In genomic region chr20:24948939-24949679, GRCh38 we compare ENCODE assay signal across 9 cellular contexts. TPM values are rescaled to one million over a fixed set of nuclear protein-coding genes. Genes with fewer than 3 reads are reported as not detected.
DNase-seq lines count a peak whose midpoint lies in the region; ATAC-seq lines count a peak whose summit lies in the region.
"Had no signal": no experiment of that assay in that cellular context is flagged by ENCODE, and none has a peak within 500 bp of the region (broad histone marks: within the 10 kb centered on the region; RNA-seq: fewer than 3 reads in every experiment).

TSS of gene CST7 (plus strand) at chr20:24949269. CDS start at chr20:24949506, 237 bp downstream.

- H3K4me3 Mint-ChIP-seq in activated CD4-positive, alpha-beta T cell treated with anti-CD3 and anti-CD28 coated beads, Interleukin-2, amount 10 ng/mL, durations not matched to agents 7 days and 5 days = peak within 1 kb of the TSS; percentile 71

- H3K4me2 ChIP-seq in BLaER1 treated with 17β-estradiol and CSF1 and Interleukin-3, amounts not matched to agents 10 nM and 100 nM = peak within 1 kb of the TSS; percentile 97 to 100 (median 99)

- peak within 1 kb of the TSS; percentile 66 to 92 (median 80) for H3K9ac ChIP-seq in BLaER1 treated with 17β-estradiol and CSF1 and Interleukin-3, amounts not matched to agents 10 nM and 100 nM

- H3K27me3 Mint-ChIP-seq in activated CD4-positive, alpha-beta T cell treated with anti-CD3 and anti-CD28 coated beads, Interleukin-2, amount 10 ng/mL, durations not matched to agents 7 days and 5 days = peaks cover 2% of the 10 kb centered on the region

- ATAC-seq in HG03521 (IDR thresholded peaks at IDR 0.05; ENCODE audit: unreplicated experiment) = peak; percentile 43
- ATAC-seq in esophagus mucosa = peak; percentile 35

- H3K27me3 ChIP-seq in BLaER1 treated with 17β-estradiol and CSF1 and Interleukin-3, amounts not matched to agents 10 nM and 100 nM = no peaks in the 10 kb centered on the region

- H3K36me3 ChIP-seq in BLaER1 treated with 17β-estradiol and CSF1 and Interleukin-3, amounts not matched to agents 10 nM and 100 nM = peaks cover 0 to 17% (median 0%) of the 10 kb centered on the region in 11 experiments; a peak in 3 of 22 replicates

- H3K4me1 ChIP-seq in BLaER1 treated with 17β-estradiol and CSF1 and Interleukin-3, amounts not matched to agents 10 nM and 100 nM = peaks cover 51 to 58% (median 56%) of the 10 kb centered on the region in 10 experiments

- H3K4me1 Mint-ChIP-seq in activated CD4-positive, alpha-beta T cell treated with anti-CD3 and anti-CD28 coated beads, Interleukin-2, amount 10 ng/mL, durations not matched to agents 7 days and 5 days = peaks cover 74% of the 10 kb centered on the region

- peak within 1 kb of the TSS; percentile 51 to 76 (median 67) for H3K4me3 ChIP-seq in BLaER1 treated with 17β-estradiol and CSF1 and Interleukin-3, amounts not matched to agents 10 nM and 100 nM

- peaks cover 35 to 45% (median 39%) of the 10 kb centered on the region in 11 experiments for H3K9me3 ChIP-seq in BLaER1 treated with 17β-estradiol and CSF1 and Interleukin-3, amounts not matched to agents 10 nM and 100 nM (replicated peaks in 1 of 11)

- peak; percentile 84 for DNase-seq in activated CD4-positive, alpha-beta T cell treated with anti-CD3 and anti-CD28 coated beads, Interleukin-2, amount 10 ng/mL, durations not matched to agents 7 days and 5 days
- DNase-seq in stimulated activated CD4-positive, alpha-beta T cell treated with anti-CD3 and anti-CD28 coated beads, TNF-alpha, amount 100 ng/mL, for 1 hour (ENCODE audit: low read depth in 3 of 3, low spot score in 1 of 3) = peak; percentile 59 to 65 (median 61)
- no peak for DNase-seq in effector CD8-positive, alpha-beta T cell (lab: John Stamatoyannopoulos, UW)
- DNase-seq in NCI-H1092 treated with DMSO at 0.1 percent for 48 hours (lab: John Stamatoyannopoulos, UW) (no peak), midbrain (lab: John Stamatoyannopoulos, UW) (no peak)
- DNase-seq: naive B cell had no signal

- H3K27ac Mint-ChIP-seq in activated CD4-positive, alpha-beta T cell treated with anti-CD3 and anti-CD28 coated beads, Interleukin-2, amount 10 ng/mL, durations not matched to agents 7 days and 5 days = peak within 1 kb of the TSS; percentile 88

- H4K20me1 ChIP-seq in BLaER1 treated with 17β-estradiol and CSF1 and Interleukin-3, amounts not matched to agents 10 nM and 100 nM = no peaks in the 10 kb centered on the region

- peak within 1 kb of the TSS; percentile 60 to 97 (median 87) for H3K27ac ChIP-seq in BLaER1 treated with 17β-estradiol and CSF1 and Interleukin-3, amounts not matched to agents 10 nM and 100 nM

- H3K9me3 Mint-ChIP-seq in activated CD4-positive, alpha-beta T cell treated with anti-CD3 and anti-CD28 coated beads, Interleukin-2, amount 10 ng/mL, durations not matched to agents 7 days and 5 days = peaks cover 40% of the 10 kb centered on the region

- CTCF ChIA-PET in activated CD4-positive, alpha-beta T cell treated with anti-CD3 and anti-CD28 coated beads, Interleukin-2, amount 10 ng/mL, durations not matched to agents 7 days and 5 days (lab: Charles Lee) = interaction anchor here (0.9 to 1.3 kb wide), 2 partner anchors 12 kb away, joined by 4 read pairs; no protein-coding TSS in a partner anchor

- H3K36me3 Mint-ChIP-seq in activated CD4-positive, alpha-beta T cell treated with anti-CD3 and anti-CD28 coated beads, Interleukin-2, amount 10 ng/mL, durations not matched to agents 7 days and 5 days (ENCODE audit: low read depth) = peaks cover 48% of the 10 kb centered on the region

- POLR2A ChIA-PET in activated CD4-positive, alpha-beta T cell treated with anti-CD3 and anti-CD28 coated beads, Interleukin-2, amount 10 ng/mL, durations not matched to agents 7 days and 5 days (lab: Charles Lee) = no interaction called here

RNA-seq across cellular contexts. Expression of gene CST7, which starts in this region (rescaled TPM):
- 10 to 100 TPM; 25.9 to 26.7 TPM for total RNA-seq in activated CD4-positive, alpha-beta T cell treated with anti-CD3 and anti-CD28 coated beads, Interleukin-2, amount 10 ng/mL, durations not matched to agents 7 days and 5 days
- 0.32 TPM for total RNA-seq in esophagus mucosa

Comparison
In these comparisons a context has a peak if more than half of its experiments do, and no peak if none do; other contexts are left out.
1. RNA of gene CST7 (total RNA-seq): 25.9 to 26.7 TPM in activated CD4-positive, alpha-beta T cell treated with anti-CD3 and anti-CD28 coated beads, Interleukin-2, amount 10 ng/mL, durations not matched to agents 7 days and 5 days; 0.32 TPM in esophagus mucosa (single experiment); every median in the first group is over 10 times any median in the second.
2. Peak in ATAC-seq in esophagus mucosa; RNA of the gene not detected or under 1 TPM.
3. DNase-seq: peak in activated CD4-positive, alpha-beta T cell treated with anti-CD3 and anti-CD28 coated beads, Interleukin-2, amount 10 ng/mL, durations not matched to agents 7 days and 5 days (single experiment) and stimulated activated CD4-positive, alpha-beta T cell treated with anti-CD3 and anti-CD28 coated beads, TNF-alpha, amount 100 ng/mL, for 1 hour (3 of 3); none in effector CD8-positive, alpha-beta T cell (single experiment), NCI-H1092 treated with DMSO at 0.1 percent for 48 hours (single experiment) and midbrain (single experiment).